ENCODE assay signal across 20 cellular contexts in genomic region chr19:54648129-54648528, GRCh38.
DNase-seq lines count a peak whose midpoint lies in the region; TF ChIP-seq lines count a peak whose summit lies in the region.
"Had no signal": no experiment of that assay in that cellular context is flagged by ENCODE, and none has a peak within 500 bp of the region (broad histone marks: within the 10 kb centered on the region; RNA-seq: fewer than 3 reads in every experiment).

No MANE protein-coding gene starts in this region.

- H3K27me3 ChIP-seq in DOHH2 (ENCODE audit: control insufficient read depth, low read length) (peaks cover 5% of the 10 kb centered on the region; the same call in 1 of the 2 replicates), Loucy (ENCODE audit: insufficient read depth, low read length, poor library complexity, severe bottlenecking) (no peaks in the 10 kb centered on the region)

- DNase-seq in T-helper 2 cell (no peak), C1 segment of cervical spinal cord (lab: John Stamatoyannopoulos, UW) (no peak), NCI-H446 (lab: John Stamatoyannopoulos, UW) (no peak)
- DNase-seq: CD4-positive, CD25-positive, alpha-beta regulatory T cell; COR-L47; DMS 273 treated with DMSO at 0.1 percent for 48 hours; GF-D8; GOT3; Karpas-422; NCI-H1105 treated with DMSO at 0.1 percent for 48 hours; NCI-H1694 treated with DMSO at 0.1 percent for 48 hours; NCI-H510A treated with DMSO at 0.1 percent for 48 hours; NCI-H774; SHP77 treated with DMSO at 0.1 percent for 48 hours; SK-N-SH; T-helper 1 cell had no signal

- H3K9ac ChIP-seq in Loucy (ENCODE audit: low read depth, low read length, poor library complexity, severe bottlenecking) = no peak overlapping the region
- H3K9ac ChIP-seq: SK-N-SH had no signal

- no peak overlapping the region for H2AFZ ChIP-seq in Loucy (ENCODE audit: low read length)

- H3K4me3 ChIP-seq in DOHH2 (ENCODE audit: low read length) (no peak overlapping the region), Loucy (ENCODE audit: low read length, poor library complexity, severe bottlenecking) (no peak overlapping the region)

- H3K79me2 ChIP-seq in DOHH2 (ENCODE audit: control insufficient read depth, low read length) (no peaks in the 10 kb centered on the region), Loucy (ENCODE audit: insufficient read depth, low read length) (no peaks in the 10 kb centered on the region)

- no peak overlapping the region for H3K27ac ChIP-seq in DOHH2 (ENCODE audit: low read depth, low read length)
- H3K27ac ChIP-seq in VCaP = no peak overlapping the region

- H3K9me3 ChIP-seq in DOHH2 (ENCODE audit: control insufficient read depth, insufficient read depth, low read length) (no peaks in the 10 kb centered on the region), Loucy (ENCODE audit: insufficient read depth, low read depth, low read length) (no peaks in the 10 kb centered on the region)
- H3K9me3 ChIP-seq: SK-N-SH had no signal

- H4K20me1 ChIP-seq in DOHH2 (ENCODE audit: control insufficient read depth, insufficient read depth, low read depth, low read length) = peaks cover 4% of the 10 kb centered on the region; the same call in 1 of the 2 replicates
- no peaks in the 10 kb centered on the region for H4K20me1 ChIP-seq in Loucy (ENCODE audit: insufficient read depth, low read length, poor library complexity, severe bottlenecking)

- TF ChIP-seq CTCF in DOHH2 (IDR thresholded peaks at IDR 0.05; ENCODE audit: low read depth, low read length, poor library complexity, severe bottlenecking) (peak; percentile 42), GM12873 (IDR thresholded peaks at IDR 0.05; ENCODE audit: insufficient read depth, low read depth, low read length, missing control alignments) (peak; percentile 26), Loucy (conservative IDR thresholded peaks at IDR 0.05; ENCODE audit: low read length) (peak; percentile 54), VCaP (conservative IDR thresholded peaks at IDR 0.05) (peak; percentile 30)

- no peaks in the 10 kb centered on the region for H3F3A ChIP-seq in DOHH2 (ENCODE audit: control insufficient read depth, insufficient read depth)
- no peaks in the 10 kb centered on the region for H3F3A ChIP-seq in Loucy (ENCODE audit: low read depth)

- H3K4me1 ChIP-seq in DOHH2 (ENCODE audit: control insufficient read depth, low read length) (peaks cover 8% of the 10 kb centered on the region), Loucy (ENCODE audit: insufficient read depth, low read length, poor library complexity, severe bottlenecking) (no peaks in the 10 kb centered on the region)

- H3K9me2 ChIP-seq in DOHH2 (replicated peaks; ENCODE audit: control insufficient read depth, low read length) = no peaks in the 10 kb centered on the region
- H3K9me2 ChIP-seq in Loucy (replicated peaks; ENCODE audit: low read depth, low read length) = no peaks in the 10 kb centered on the region
- H3K9me2 ChIP-seq: SK-N-SH had no signal

- H3K36me3 ChIP-seq in DOHH2 (ENCODE audit: control insufficient read depth, low read length) (no peaks in the 10 kb centered on the region), Loucy (ENCODE audit: insufficient read depth, low read length) (no peaks in the 10 kb centered on the region)

- H3K4me2 ChIP-seq in DOHH2 (ENCODE audit: low read length) = no peak overlapping the region
- H3K4me2 ChIP-seq in Loucy (ENCODE audit: low read depth, low read length, poor library complexity, severe bottlenecking) = no peak overlapping the region
- H3K4me2 ChIP-seq: SK-N-SH had no signal
